In genomic region chrX:101287402-101287801, GRCh38 we compare ENCODE assay signal across 8 cellular contexts. TPM values are rescaled to one million over a fixed set of nuclear protein-coding genes. Genes with fewer than 3 reads are reported as not detected.
DNase-seq lines count a peak whose midpoint lies in the region; ATAC-seq and TF ChIP-seq lines count a peak whose summit lies in the region.

No MANE protein-coding gene starts in this region.

- intact Hi-C loops in tibial artery (cut with DNase I; ENCODE audit: low total_unique reads) = no loop called here

- H3K4me1 ChIP-seq in tibial artery = no peaks in the 10 kb centered on the region

- peaks cover 0 to 7% of the 10 kb centered on the region in 2 donors for H3K27me3 ChIP-seq in tibial artery

- ATAC-seq in GM21390 (IDR thresholded peaks at IDR 0.05; ENCODE audit: unreplicated experiment) (peak; percentile 63), WTC11 (no peak)

- no peak overlapping the region for H3K27ac ChIP-seq in tibial artery

- H3K4me3 Mint-ChIP-seq in WTC11 = no peak overlapping the region

- 0 out of 2 replicates have a peak, but pooled peaks have one; percentile 14 for TF ChIP-seq CTCF in WTC11 (IDR thresholded peaks at IDR 0.05)
- peak; percentile 40 for TF ChIP-seq CTCF in tibial artery (IDR thresholded peaks at IDR 0.05)

- H3K36me3 Mint-ChIP-seq in WTC11 = peaks cover 1% of the 10 kb centered on the region; the same call in 1 of the 2 replicates

- H3K4me3 ChIP-seq in tibial artery = no peak overlapping the region

- CTCF ChIA-PET in WTC11 (lab: Charles Lee) = no interaction called here

- DNase-seq in DMS53 (lab: John Stamatoyannopoulos, UW) (peak; percentile 67), NCI-H146 (lab: John Stamatoyannopoulos, UW) (peak; percentile 15), WTC11 (ENCODE audit: low spot score) (no peak), iPS-NIHi11 (ENCODE audit: low spot score) (peak; percentile 11), tibial artery (no peak), activated gamma-delta T cell treated with Interleukin-2 at 50 U/mL for 16 hours (no peak)
- DNase-seq in stimulated activated CD8-positive, alpha-beta memory T cell treated with anti-CD3 and anti-CD28 coated beads, Interleukin-4, amount 100 ng/mL, for 48 hours = no peak

- H3K9me3 ChIP-seq in tibial artery = no peaks in the 10 kb centered on the region

- POLR2A ChIA-PET in WTC11 (lab: Charles Lee) = no interaction called here

- no peaks in the 10 kb centered on the region for H3K4me1 Mint-ChIP-seq in WTC11

- H3K27ac Mint-ChIP-seq in WTC11 = no peak overlapping the region

- peaks cover 1% of the 10 kb centered on the region; the same call in 1 of the 2 replicates for H3K9me3 Mint-ChIP-seq in WTC11

- H3K27me3 Mint-ChIP-seq in WTC11 (ENCODE audit: low read depth) = peaks cover 16% of the 10 kb centered on the region

- no peaks in the 10 kb centered on the region for H3K36me3 ChIP-seq in tibial artery

TF ChIP-seq in WTC11, 78 proteins besides CTCF, POLR2A, EP300 and RAD21:
- TF ChIP-seq ATF2 (CRISPR knock-in tag; IDR thresholded peaks at IDR 0.05; ENCODE audit: borderline replicate concordance, low read depth) = no peak
- no peak for TF ChIP-seq FOXP4 (CRISPR knock-in tag; IDR thresholded peaks at IDR 0.05)
- TF ChIP-seq ZNF138 (CRISPR knock-in tag; conservative IDR thresholded peaks at IDR 0.05) = no peak
- TF ChIP-seq MYBL2 (CRISPR knock-in tag; IDR thresholded peaks at IDR 0.05) = no peak
- no peak for TF ChIP-seq USF2 (CRISPR knock-in tag; IDR thresholded peaks at IDR 0.05)
- TF ChIP-seq IRF2 (CRISPR knock-in tag; IDR thresholded peaks at IDR 0.05; ENCODE audit: borderline replicate concordance, low read depth) = no peak

RNA-seq across cellular contexts. Expression of gene TAF7L, which starts 3.7 kb away (rescaled TPM):
- total RNA-seq in WTC11 (2021) = 0.11 to 0.17 TPM in 2 of 3 replicates, not detected in the other

Comparison
In these comparisons a context has a peak if more than half of its experiments do, and no peak if none do; other contexts are left out.
1. DNase-seq: peak in DMS53 (single experiment), NCI-H146 (single experiment) and iPS-NIHi11 (single experiment); none in WTC11 (single experiment), tibial artery (0 of 2), activated gamma-delta T cell treated with Interleukin-2 at 50 U/mL for 16 hours (single experiment) and stimulated activated CD8-positive, alpha-beta memory T cell treated with anti-CD3 and anti-CD28 coated beads, Interleukin-4, amount 100 ng/mL, for 48 hours (single experiment).